20 cellular contexts compared by ENCODE assay signal in genomic region chr22:44394246-44395115, GRCh38.
A peak's percentile ranks its signal among the peaks of the same experiment; 100 is the strongest.
DNase-seq lines count a peak whose midpoint lies in the region; TF ChIP-seq lines count a peak whose summit lies in the region.
"Had no signal": no experiment of that assay in that cellular context is flagged by ENCODE, and none has a peak within 500 bp of the region (broad histone marks: within the 10 kb centered on the region; RNA-seq: fewer than 3 reads in every experiment).

No MANE protein-coding gene starts in this region.

- no peak overlapping the region for H3K27ac ChIP-seq in H9 (ENCODE audit: insufficient read length, low read depth, low read length)
- no peak overlapping the region for H3K27ac ChIP-seq in sigmoid colon
- H3K27ac ChIP-seq: BLaER1 treated with 17β-estradiol and CSF1 and Interleukin-3, amounts not matched to agents 10 nM and 100 nM; breast epithelium had no signal

- no peak for TF ChIP-seq EP300 in sigmoid colon (IDR thresholded peaks at IDR 0.05)

- no peaks in the 10 kb centered on the region for H3K36me3 ChIP-seq in sigmoid colon
- H3K36me3 ChIP-seq: BLaER1 treated with 17β-estradiol and CSF1 and Interleukin-3, amounts not matched to agents 10 nM and 100 nM; breast epithelium had no signal

- no peak overlapping the region for H3K23ac ChIP-seq in H9 (ENCODE audit: insufficient read length, low read depth, low read length)

- no peak overlapping the region for H4K8ac ChIP-seq in H9 (replicated peaks; ENCODE audit: insufficient read length, low read depth, low read length)

- CTCF ChIA-PET in activated CD4-positive, alpha-beta memory T cell treated with anti-CD3 and anti-CD28 coated beads for 36 hours (lab: Charles Lee) = no interaction called here
- CTCF ChIA-PET in activated CD4-positive, alpha-beta memory T cell treated with anti-CD3 and anti-CD28 coated beads, Interleukin-2, amount 10 ng/mL, durations not matched to agents 7 days and 5 days (lab: Charles Lee) = no interaction called here

- no peak overlapping the region for H3K9ac ChIP-seq in H9 (ENCODE audit: extremely low read depth, insufficient read length, low read length)
- H3K9ac ChIP-seq: BLaER1 treated with 17β-estradiol and CSF1 and Interleukin-3, amounts not matched to agents 10 nM and 100 nM had no signal

- H3K23me2 ChIP-seq in H9 (ENCODE audit: insufficient read length, low read depth, low read length, poor library complexity, severe bottlenecking) = no peaks in the 10 kb centered on the region

- no peaks in the 10 kb centered on the region for H3K4me1 ChIP-seq in H9 (ENCODE audit: insufficient read depth, low read length)
- H3K4me1 ChIP-seq in sigmoid colon = no peaks in the 10 kb centered on the region
- H3K4me1 ChIP-seq: breast epithelium had no signal

- H2AK5ac ChIP-seq in H9 (ENCODE audit: insufficient read length, low read length) = no peak overlapping the region

- no peaks in the 10 kb centered on the region for H3K9me3 Mint-ChIP-seq in activated CD4-positive, alpha-beta memory T cell treated with anti-CD3 and anti-CD28 coated beads for 36 hours
- H3K9me3 Mint-ChIP-seq in activated CD4-positive, alpha-beta memory T cell treated with anti-CD3 and anti-CD28 coated beads, Interleukin-2, amount 10 ng/mL, durations not matched to agents 7 days and 5 days = no peaks in the 10 kb centered on the region
- H3K9me3 Mint-ChIP-seq in H9 = no peaks in the 10 kb centered on the region; a peak in 1 of 5 replicates
- H3K9me3 Mint-ChIP-seq: activated CD4-positive, alpha-beta T cell treated with anti-CD3 and anti-CD28 coated beads, Interleukin-2, amount 10 ng/mL, durations not matched to agents 24 days and 14 days; stimulated activated naive CD8-positive, alpha-beta T cell treated with anti-CD3 and anti-CD28 coated beads, Interleukin-15, amount 100 ng/mL, for 72 hours had no signal

- no peak overlapping the region for H3K14ac ChIP-seq in H9 (ENCODE audit: insufficient read depth, low read length)

- no peaks in the 10 kb centered on the region for H3K79me2 ChIP-seq in H9 (ENCODE audit: insufficient read depth, low read length)

- no peak overlapping the region for H3K56ac ChIP-seq in H9 (ENCODE audit: insufficient read length, low read depth, low read length)

- no peak overlapping the region for H2BK5ac ChIP-seq in H9 (ENCODE audit: insufficient read length, low read length)

- TF ChIP-seq CTCF in H9 (conservative IDR thresholded peaks at IDR 0.05) (no peak), sigmoid colon (IDR thresholded peaks at IDR 0.05) (no peak)

- H3K27ac Mint-ChIP-seq in activated CD4-positive, alpha-beta memory T cell treated with anti-CD3 and anti-CD28 coated beads for 36 hours = no peak overlapping the region
- H3K27ac Mint-ChIP-seq in activated CD4-positive, alpha-beta memory T cell treated with anti-CD3 and anti-CD28 coated beads, Interleukin-2, amount 10 ng/mL, durations not matched to agents 7 days and 5 days = no peak overlapping the region
- H3K27ac Mint-ChIP-seq in H9 = no peak overlapping the region
- H3K27ac Mint-ChIP-seq: activated CD4-positive, alpha-beta T cell treated with anti-CD3 and anti-CD28 coated beads, Interleukin-2, amount 10 ng/mL, durations not matched to agents 24 days and 14 days had no signal

- H3K4me1 Mint-ChIP-seq in activated CD4-positive, alpha-beta memory T cell treated with anti-CD3 and anti-CD28 coated beads for 36 hours (ENCODE audit: low read depth) = no peaks in the 10 kb centered on the region
- no peaks in the 10 kb centered on the region for H3K4me1 Mint-ChIP-seq in activated CD4-positive, alpha-beta memory T cell treated with anti-CD3 and anti-CD28 coated beads, Interleukin-2, amount 10 ng/mL, durations not matched to agents 7 days and 5 days
- H3K4me1 Mint-ChIP-seq in H9 = peaks cover 12 to 21% of the 10 kb centered on the region in 2 experiments
- H3K4me1 Mint-ChIP-seq: stimulated activated naive CD8-positive, alpha-beta T cell treated with anti-CD3 and anti-CD28 coated beads, Interleukin-15, amount 100 ng/mL, for 72 hours had no signal

- no peak overlapping the region for H3K4me2 ChIP-seq in H9 (ENCODE audit: insufficient read depth, insufficient read length, low read length)

- H3K27me3 ChIP-seq in H9 (ENCODE audit: insufficient read depth, low read length) (no peaks in the 10 kb centered on the region), sigmoid colon (no peaks in the 10 kb centered on the region)
- H3K27me3 ChIP-seq: BLaER1 treated with 17β-estradiol and CSF1 and Interleukin-3, amounts not matched to agents 10 nM and 100 nM had no signal

- no peaks in the 10 kb centered on the region for H3K79me1 ChIP-seq in H9 (ENCODE audit: insufficient read depth, low read depth, low read length, poor library complexity, severe bottlenecking)

- peak; percentile 1 for DNase-seq in activated CD4-positive, alpha-beta memory T cell treated with anti-CD3 and anti-CD28 coated beads for 36 hours
- no peak for DNase-seq in activated CD4-positive, alpha-beta memory T cell treated with anti-CD3 and anti-CD28 coated beads, Interleukin-2, amount 10 ng/mL, durations not matched to agents 7 days and 5 days
- DNase-seq in H9 (peak; percentile 15), kidney tubule cell (ENCODE audit: low spot score) (peak; percentile 68), sigmoid colon (peak; percentile 11), NCI-H510A treated with DMSO at 0.1 percent for 48 hours (lab: John Stamatoyannopoulos, UW) (no peak), NCI-H2029 (lab: John Stamatoyannopoulos, UW) (no peak), EL (no peak)
- DNase-seq: activated CD4-positive, alpha-beta T cell treated with anti-CD3 and anti-CD28 coated beads, Interleukin-2, amount 10 ng/mL, durations not matched to agents 24 days and 14 days; activated CD8-positive, alpha-beta memory T cell treated with anti-CD3 and anti-CD28 coated beads, Interleukin-2, amount 50 U/mL, for 4 hours; Calu3; Kasumi-1; NCI-H187 treated with DMSO at 0.1 percent for 48 hours; NCI-H345; NCI-H82; stimulated activated CD4-positive, alpha-beta T cell treated with anti-CD3 and anti-CD28 coated beads, Interleukin-12 subunit alpha, Interleukin-12 subunit beta, amount 100 ng/mL, for 4 hours; stimulated activated naive CD8-positive, alpha-beta T cell treated with anti-CD3 and anti-CD28 coated beads, Interleukin-15, amount 100 ng/mL, for 72 hours; trophoblast cell had no signal

- H2BK20ac ChIP-seq in H9 (ENCODE audit: low read depth, low read length, poor library complexity, severe bottlenecking) = no peak overlapping the region

- H3K4me3 Mint-ChIP-seq in activated CD4-positive, alpha-beta memory T cell treated with anti-CD3 and anti-CD28 coated beads for 36 hours = no peak overlapping the region
- no peak overlapping the region for H3K4me3 Mint-ChIP-seq in activated CD4-positive, alpha-beta memory T cell treated with anti-CD3 and anti-CD28 coated beads, Interleukin-2, amount 10 ng/mL, durations not matched to agents 7 days and 5 days
- H3K4me3 Mint-ChIP-seq in H9 = no peak overlapping the region
- H3K4me3 Mint-ChIP-seq: activated CD4-positive, alpha-beta T cell treated with anti-CD3 and anti-CD28 coated beads, Interleukin-2, amount 10 ng/mL, durations not matched to agents 24 days and 14 days; stimulated activated naive CD8-positive, alpha-beta T cell treated with anti-CD3 and anti-CD28 coated beads, Interleukin-15, amount 100 ng/mL, for 72 hours had no signal

- no peak overlapping the region for H2BK12ac ChIP-seq in H9 (ENCODE audit: insufficient read length, low read depth, low read length)

- no peak overlapping the region for H3K18ac ChIP-seq in H9 (ENCODE audit: insufficient read length, low read depth, low read length)

- no peaks in the 10 kb centered on the region for H3K27me3 Mint-ChIP-seq in activated CD4-positive, alpha-beta memory T cell treated with anti-CD3 and anti-CD28 coated beads for 36 hours
- H3K27me3 Mint-ChIP-seq in activated CD4-positive, alpha-beta memory T cell treated with anti-CD3 and anti-CD28 coated beads, Interleukin-2, amount 10 ng/mL, durations not matched to agents 7 days and 5 days = no peaks in the 10 kb centered on the region
- peaks cover 6% of the 10 kb centered on the region for H3K27me3 Mint-ChIP-seq in H9 (ENCODE audit: low read depth)

- H3K4me3 ChIP-seq in sigmoid colon = no peak overlapping the region
- H3K4me3 ChIP-seq: BLaER1 treated with 17β-estradiol and CSF1 and Interleukin-3, amounts not matched to agents 10 nM and 100 nM; breast epithelium had no signal

- no peak overlapping the region for H2BK15ac ChIP-seq in H9 (ENCODE audit: low read depth, low read length)

- H3K4ac ChIP-seq in H9 (ENCODE audit: low read depth, low read length) = no peak overlapping the region

- H3K36me3 Mint-ChIP-seq in activated CD4-positive, alpha-beta memory T cell treated with anti-CD3 and anti-CD28 coated beads for 36 hours = no peaks in the 10 kb centered on the region
- H3K36me3 Mint-ChIP-seq in activated CD4-positive, alpha-beta memory T cell treated with anti-CD3 and anti-CD28 coated beads, Interleukin-2, amount 10 ng/mL, durations not matched to agents 7 days and 5 days (ENCODE audit: low read depth) = no peaks in the 10 kb centered on the region
- H3K36me3 Mint-ChIP-seq in H9 (ENCODE audit: insufficient read depth in 1 of 3, low read depth in 3 of 3) = no peaks in the 10 kb centered on the region

- intact Hi-C loops in activated CD4-positive, alpha-beta memory T cell treated with anti-CD3 and anti-CD28 coated beads for 36 hours (cut with micrococcal nuclease) = no loop called here
- intact Hi-C loops in sigmoid colon (cut with DNase I) = no loop called here

- no peak overlapping the region for H4K5ac ChIP-seq in H9 (ENCODE audit: insufficient read length, low read depth, low read length)

- POLR2A ChIA-PET in activated CD4-positive, alpha-beta memory T cell treated with anti-CD3 and anti-CD28 coated beads for 36 hours (lab: Charles Lee) = no interaction called here
- POLR2A ChIA-PET in activated CD4-positive, alpha-beta memory T cell treated with anti-CD3 and anti-CD28 coated beads, Interleukin-2, amount 10 ng/mL, durations not matched to agents 7 days and 5 days (lab: Charles Lee) = no interaction called here

- no peak for TF ChIP-seq POLR2A in sigmoid colon (IDR thresholded peaks at IDR 0.05)

- H4K91ac ChIP-seq in H9 (ENCODE audit: insufficient read length, low read depth, low read length) = no peak overlapping the region

- no peak overlapping the region for H3T11ph ChIP-seq in H9 (ENCODE audit: low read length)

- WGBS in H9 (ENCODE audit: extremely low coverage, insufficient read length, low lambda C conversion rate) = no CpG with 5 or more reads among the region's 22 CpGs
- WGBS in sigmoid colon, 2 donors = 86 to 91% methylated on average over 22 of the region's 22 CpGs

- H3K9me3 ChIP-seq in H9 (ENCODE audit: control insufficient read depth, low read depth, low read length) (no peaks in the 10 kb centered on the region), sigmoid colon (no peaks in the 10 kb centered on the region)
- H3K9me3 ChIP-seq: BLaER1 treated with 17β-estradiol and CSF1 and Interleukin-3, amounts not matched to agents 10 nM and 100 nM; breast epithelium had no signal

- no peaks in the 10 kb centered on the region for H4K20me1 ChIP-seq in H9 (ENCODE audit: control insufficient read depth, insufficient read depth, insufficient read length)
- H4K20me1 ChIP-seq: BLaER1 treated with 17β-estradiol and CSF1 and Interleukin-3, amounts not matched to agents 10 nM and 100 nM had no signal

- no peak overlapping the region for H2BK120ac ChIP-seq in H9 (ENCODE audit: low read depth, low read length, poor library complexity, severe bottlenecking)

- no peak overlapping the region for H2AFZ ChIP-seq in H9 (ENCODE audit: low read length)

Comparison
In these comparisons a context has a peak if more than half of its experiments do, and no peak if none do; other contexts are left out.
1. DNase-seq: peak in activated CD4-positive, alpha-beta memory T cell treated with anti-CD3 and anti-CD28 coated beads for 36 hours (single experiment), H9 (single experiment), kidney tubule cell (single experiment) and sigmoid colon (single experiment); none in activated CD4-positive, alpha-beta memory T cell treated with anti-CD3 and anti-CD28 coated beads, Interleukin-2, amount 10 ng/mL, durations not matched to agents 7 days and 5 days (single experiment), NCI-H510A treated with DMSO at 0.1 percent for 48 hours (single experiment), NCI-H2029 (single experiment) and EL (single experiment).